ENCODE assay signal across 8 cellular contexts in the genomic region with DNA sequence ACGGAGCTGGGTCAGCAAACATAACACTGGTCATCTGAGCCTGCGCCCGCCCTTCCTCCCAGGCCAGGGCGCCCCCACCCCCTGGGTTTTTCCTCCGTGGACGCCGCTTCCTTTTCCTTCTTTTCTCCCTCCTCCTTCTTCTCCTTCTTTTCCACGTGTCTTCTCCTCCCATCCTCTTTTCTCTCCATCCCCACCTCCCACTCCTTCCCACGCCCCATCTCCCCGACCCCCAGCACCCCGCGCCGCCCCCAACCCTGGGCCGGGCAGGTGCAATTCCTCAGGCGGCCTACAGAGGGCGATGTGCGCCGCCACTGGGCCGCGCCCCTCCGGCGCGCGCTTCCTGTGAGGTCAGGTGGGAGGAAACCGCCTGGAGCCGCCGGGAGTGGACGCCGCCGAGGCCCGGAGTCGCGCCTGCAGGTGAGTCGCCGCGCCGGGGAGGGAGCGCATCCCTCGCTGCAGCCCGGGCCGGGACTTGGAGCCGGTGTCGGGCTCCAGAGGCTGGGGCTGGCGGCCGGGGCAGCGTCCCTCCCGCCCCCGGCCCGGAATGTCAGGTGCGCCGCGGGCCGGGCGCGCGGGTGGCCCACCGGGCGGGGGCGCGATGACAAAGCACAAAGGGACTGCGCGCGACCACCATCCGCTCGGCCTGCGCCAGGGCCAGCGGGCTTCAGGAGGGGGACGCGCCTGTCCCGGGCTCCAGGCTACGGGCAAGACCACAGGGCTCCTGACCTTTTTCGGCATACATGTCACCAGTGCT. TPM values are rescaled to one million over a fixed set of nuclear protein-coding genes. Genes with fewer than 3 reads are reported as not detected.
DNase-seq lines count a peak whose midpoint lies in the region; ATAC-seq, FAIRE-seq and TF ChIP-seq lines count a peak whose summit lies in the region.

A gene with protein sequence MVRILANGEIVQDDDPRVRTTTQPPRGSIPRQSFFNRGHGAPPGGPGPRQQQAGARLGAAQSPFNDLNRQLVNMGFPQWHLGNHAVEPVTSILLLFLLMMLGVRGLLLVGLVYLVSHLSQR (plus strand): TSS at position 351 of the 754 bp plus-strand sequence. CDS start 1,497 bp downstream, outside the sequence.

- H3K27me3 Mint-ChIP-seq in osteocyte (ENCODE audit: unreplicated experiment), result peaks cover 32% of the 10 kb centered on the region

- no peaks in the 10 kb centered on the region for H3K79me2 ChIP-seq in OCI-LY1 (ENCODE audit: insufficient read depth, low read length)

- peak; percentile 32; the same call in 1 of the 2 replicates for TF ChIP-seq POLR2A in H54 (IDR thresholded peaks at IDR 0.05; ENCODE audit: low read depth, low read length)

- H3K9me3 ChIP-seq in OCI-LY1 (ENCODE audit: low read length) (no peaks in the 10 kb centered on the region), thoracic aorta (no peaks in the 10 kb centered on the region)

- DNase-seq in H54 (ENCODE audit: insufficient read length, low spot score) (peak; percentile 94), frontal cortex (ENCODE audit: low spot score in 2 of 2) (peak; percentile 81 to 86), osteocyte (ENCODE audit: extremely low spot score, unreplicated experiment) (peak; percentile 89), thoracic aorta (ENCODE audit: low spot score) (no peak), SIG-M5 (lab: John Stamatoyannopoulos, UW) (no peak)
- peak; percentile 62 for DNase-seq in activated T-helper 9 cell treated with anti-CD3 and anti-CD28 coated beads, Interleukin-2, amount 50 U/mL, for 16 hours (ENCODE audit: low read depth)

- FAIRE-seq in H54 (lab: Jason Lieb, UNC) (no peak), frontal cortex (lab: Jason Lieb, UNC) (no peak)

- H3F3A ChIP-seq in OCI-LY1 (ENCODE audit: insufficient read depth, low read length), result no peaks in the 10 kb centered on the region

- H3K27me3 ChIP-seq in OCI-LY1 (ENCODE audit: insufficient read depth, low read length) (no peaks in the 10 kb centered on the region), thoracic aorta (replicated peaks; ENCODE audit: insufficient read depth) (no peaks in the 10 kb centered on the region)

- H3K9me3 Mint-ChIP-seq in osteocyte (ENCODE audit: unreplicated experiment), result peaks cover 3% of the 10 kb centered on the region

- H3K27ac ChIP-seq in C4-2B (peak within 1 kb of the TSS; percentile 72), OCI-LY1 (ENCODE audit: low read depth, low read length, poor library complexity, severe bottlenecking) (no peak within 1 kb of the TSS), thoracic aorta (peak within 1 kb of the TSS; percentile 16 to 48)

- H3K4me2 ChIP-seq in OCI-LY1 (ENCODE audit: low read length), result no peak within 1 kb of the TSS

- no peaks in the 10 kb centered on the region for H3K4me1 Mint-ChIP-seq in osteocyte (ENCODE audit: unreplicated experiment)

- no peaks in the 10 kb centered on the region for H4K20me1 ChIP-seq in OCI-LY1 (ENCODE audit: insufficient read depth, low read length)

- no peak within 1 kb of the TSS for H2AFZ ChIP-seq in OCI-LY1 (ENCODE audit: low read length)

- no peak within 1 kb of the TSS for H3K9ac ChIP-seq in OCI-LY1 (ENCODE audit: low read length)

- H3K4me1 ChIP-seq in OCI-LY1 (ENCODE audit: insufficient read depth, low read length, severe bottlenecking), result no peaks in the 10 kb centered on the region
- peaks cover 9 to 16% of the 10 kb centered on the region in 2 donors for H3K4me1 ChIP-seq in thoracic aorta (ENCODE audit: control insufficient read depth in 1 of 2, low read depth in 2 of 2)

- H3K27ac Mint-ChIP-seq in osteocyte (ENCODE audit: unreplicated experiment), result no peak within 1 kb of the TSS

- no peak for ATAC-seq in thoracic aorta (ENCODE audit: insufficient number of reproducible peaks, low FRiP score, low read depth)

- H3K4me3 ChIP-seq in OCI-LY1 (ENCODE audit: low read depth, low read length, poor library complexity, severe bottlenecking) (no peak within 1 kb of the TSS), thoracic aorta (peak within 1 kb of the TSS; percentile 88)

- H3K36me3 ChIP-seq in OCI-LY1 (ENCODE audit: insufficient read depth, low read length) (no peaks in the 10 kb centered on the region), thoracic aorta (peaks cover 4% of the 10 kb centered on the region)

- H3K36me3 Mint-ChIP-seq in osteocyte (ENCODE audit: unreplicated experiment), result no peaks in the 10 kb centered on the region

- no peaks in the 10 kb centered on the region for H3K9me2 ChIP-seq in OCI-LY1 (ENCODE audit: low read depth, low read length)

- peak within 1 kb of the TSS; percentile 61 for H3K4me3 Mint-ChIP-seq in osteocyte (ENCODE audit: unreplicated experiment)

- TF ChIP-seq CTCF in C4-2B (conservative IDR thresholded peaks at IDR 0.05) (peak; percentile 100), OCI-LY1 (IDR thresholded peaks at IDR 0.05; ENCODE audit: low read length) (peak; percentile 48), osteocyte (IDR thresholded peaks at IDR 0.05) (peak; percentile 100), thoracic aorta (IDR thresholded peaks at IDR 0.05) (peak; percentile 99)

RNA-seq across cellular contexts. Expression of the gene that starts here (rescaled TPM):
- total RNA-seq in frontal cortex (13.9 TPM), osteocyte (3.4 TPM in 2 replicates), thoracic aorta (1 to 10 TPM; 2.4 to 7.8 TPM)

Comparison
In these comparisons a context has a peak if more than half of its experiments do, and no peak if none do; other contexts are left out.
1. CTCF ChIP-seq: peak in every context shown above with its lines; median percentile 100 in C4-2B; 100 in osteocyte; 99 in thoracic aorta; 48 in OCI-LY1.
2. DNase-seq: peak in H54 (single experiment), activated T-helper 9 cell treated with anti-CD3 and anti-CD28 coated beads, Interleukin-2, amount 50 U/mL, for 16 hours (single experiment), frontal cortex (2 of 2) and osteocyte (single experiment); none in thoracic aorta (single experiment) and SIG-M5 (single experiment).